Comparison of ENCODE assay signal across 24 cellular contexts in the genomic region with DNA sequence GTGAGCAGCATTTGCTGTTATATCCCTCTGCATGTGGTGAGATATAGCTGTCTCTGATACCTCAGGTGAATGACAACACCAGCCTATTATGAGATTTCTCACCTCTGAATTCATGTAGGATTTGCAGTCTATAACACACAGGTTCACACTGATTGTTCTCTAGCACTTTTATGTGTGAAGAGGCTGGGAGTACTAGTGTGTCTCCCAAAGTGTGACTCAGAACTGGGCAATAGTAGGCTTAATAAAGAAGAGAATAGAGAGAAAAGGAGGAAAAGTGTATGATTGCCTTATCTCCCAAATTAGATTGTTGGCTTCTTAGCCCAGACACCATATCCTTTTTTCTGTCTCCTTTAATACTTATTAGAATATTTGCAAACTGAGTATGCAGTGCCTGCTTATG.
A peak's percentile ranks its signal among the peaks of the same experiment; 100 is the strongest.
DNase-seq lines count a peak whose midpoint lies in the region; ATAC-seq, FAIRE-seq and TF ChIP-seq lines count a peak whose summit lies in the region.
"Had no signal": no experiment of that assay in that cellular context is flagged by ENCODE, and none has a peak within 500 bp of the region (broad histone marks: within the 10 kb centered on the region; RNA-seq: fewer than 3 reads in every experiment).

No MANE protein-coding gene starts in this region.

- H3K4me2 ChIP-seq in keratinocyte (ENCODE audit: control insufficient read depth, extremely low read depth, insufficient read depth, low read depth, low read length), result no peak overlapping the region
- H3K4me2 ChIP-seq: A549; BLaER1 treated with 17β-estradiol and CSF1 and Interleukin-3, amounts not matched to agents 10 nM and 100 nM had no signal

- H3K9ac ChIP-seq in SK-N-MC (ENCODE audit: insufficient read length), result peak overlapping the region; percentile 40
- no peak overlapping the region for H3K9ac ChIP-seq in keratinocyte (ENCODE audit: control insufficient read depth, extremely low read depth, insufficient read depth, low read length)
- H3K9ac ChIP-seq: BLaER1 treated with 17β-estradiol and CSF1 and Interleukin-3, amounts not matched to agents 10 nM and 100 nM; GM23248 had no signal

- H3K27ac ChIP-seq in SK-N-MC (peak overlapping the region; percentile 85), keratinocyte (ENCODE audit: control insufficient read depth, insufficient read depth, low read length) (no peak overlapping the region)
- H3K27ac ChIP-seq: A549; BLaER1 treated with 17β-estradiol and CSF1 and Interleukin-3, amounts not matched to agents 10 nM and 100 nM; GM23248 had no signal

- H3K4me3 ChIP-seq in SK-N-MC (peak overlapping the region; percentile 10; the same call in 1 of the 2 replicates), keratinocyte (ENCODE audit: control insufficient read depth in 2 of 3, extremely low read depth in 1 of 3, insufficient read depth in 2 of 3, low read depth in 1 of 3, low read length in 3 of 3) (no peak overlapping the region)
- H3K4me3 ChIP-seq: A549; BLaER1 treated with 17β-estradiol and CSF1 and Interleukin-3, amounts not matched to agents 10 nM and 100 nM; GM23248 had no signal

- no peaks in the 10 kb centered on the region for H3K79me2 ChIP-seq in keratinocyte (ENCODE audit: control insufficient read depth, insufficient read depth, low read length)

- H3K9me3 ChIP-seq in SK-N-MC (ENCODE audit: low read depth, low read length) (no peaks in the 10 kb centered on the region), keratinocyte (ENCODE audit: control insufficient read depth, low read depth, low read length) (no peaks in the 10 kb centered on the region)
- H3K9me3 ChIP-seq: A549; BE2C; BLaER1 treated with 17β-estradiol and CSF1 and Interleukin-3, amounts not matched to agents 10 nM and 100 nM had no signal

- TF ChIP-seq CTCF in keratinocyte (optimal IDR thresholded peaks at IDR 0.05 in 1 of 3, IDR thresholded peaks at IDR 0.05 in 1 of 3, conservative IDR thresholded peaks at IDR 0.05 in 1 of 3; ENCODE audit: extremely low read depth in 1 of 3, insufficient read depth in 2 of 3, low read length in 3 of 3), result no peak

- DNase-seq in SK-N-MC (ENCODE audit: low read depth, low spot score) (no peak), keratinocyte (ENCODE audit: low read depth, low spot score) (no peak), sciatic nerve (ENCODE audit: low spot score) (no peak), mucosa of gallbladder (ENCODE audit: low spot score) (no peak)
- DNase-seq in activated CD4-positive, alpha-beta T cell treated with anti-CD3 and anti-CD28 coated beads, Interleukin-2, amount 50 U/mL, for 4 hours, result no peak
- DNase-seq: 8988T; ACHN; AML-193; BE2C; Calu3; CD4-positive, alpha-beta memory T cell; COR-L47; DMS53; DMS79 treated with DMSO at 0.1 percent for 48 hours; GM23248; H7; HCEC 1CT had no signal

- H2AFZ ChIP-seq in keratinocyte (ENCODE audit: control insufficient read depth, low read length), result no peak overlapping the region
- H2AFZ ChIP-seq: GM23248 had no signal

- dilution Hi-C loops in keratinocyte (cut with MboI; ENCODE audit: extremely low pct_ligation_motif_present, low sequenced_read_pairs), result no loop called here

- FAIRE-seq in keratinocyte (lab: Jason Lieb, UNC), result peak; percentile 43
- FAIRE-seq: A549, G401.6, GM12892, GM19239, H1 had no signal

- H3K9me1 ChIP-seq in keratinocyte (ENCODE audit: control insufficient read depth, extremely low read depth, insufficient read depth, low read length), result no peaks in the 10 kb centered on the region

- H4K20me1 ChIP-seq in keratinocyte (ENCODE audit: control insufficient read depth, extremely low read depth, insufficient read depth, low read length), result no peaks in the 10 kb centered on the region
- H4K20me1 ChIP-seq: BLaER1 treated with 17β-estradiol and CSF1 and Interleukin-3, amounts not matched to agents 10 nM and 100 nM had no signal

- no peaks in the 10 kb centered on the region for H3K4me1 ChIP-seq in keratinocyte (ENCODE audit: control insufficient read depth, extremely low read depth, insufficient read depth, low read length)
- H3K4me1 ChIP-seq: A549; BLaER1 treated with 17β-estradiol and CSF1 and Interleukin-3, amounts not matched to agents 10 nM and 100 nM had no signal

- ATAC-seq in sciatic nerve, result peak; percentile 17
- ATAC-seq in HG02678 (IDR thresholded peaks at IDR 0.05; ENCODE audit: unreplicated experiment), result no peak
- ATAC-seq: A549 had no signal

- intact Hi-C loops in sciatic nerve (cut with DNase I), result no loop called here

- no peaks in the 10 kb centered on the region for H3K36me3 ChIP-seq in SK-N-MC (ENCODE audit: insufficient read depth, low read length)
- no peaks in the 10 kb centered on the region for H3K36me3 ChIP-seq in keratinocyte (ENCODE audit: control insufficient read depth in 2 of 2, extremely low read depth in 1 of 2, insufficient read depth in 2 of 2, low read length in 2 of 2)
- H3K36me3 ChIP-seq: BE2C had no signal

- H3K27me3 ChIP-seq in keratinocyte (ENCODE audit: control insufficient read depth, extremely low read depth, insufficient read depth, low read length), result no peaks in the 10 kb centered on the region
- H3K27me3 ChIP-seq: BE2C; BLaER1 treated with 17β-estradiol and CSF1 and Interleukin-3, amounts not matched to agents 10 nM and 100 nM had no signal
